Comparison of ENCODE assay signal across 8 cellular contexts in the genomic region with DNA sequence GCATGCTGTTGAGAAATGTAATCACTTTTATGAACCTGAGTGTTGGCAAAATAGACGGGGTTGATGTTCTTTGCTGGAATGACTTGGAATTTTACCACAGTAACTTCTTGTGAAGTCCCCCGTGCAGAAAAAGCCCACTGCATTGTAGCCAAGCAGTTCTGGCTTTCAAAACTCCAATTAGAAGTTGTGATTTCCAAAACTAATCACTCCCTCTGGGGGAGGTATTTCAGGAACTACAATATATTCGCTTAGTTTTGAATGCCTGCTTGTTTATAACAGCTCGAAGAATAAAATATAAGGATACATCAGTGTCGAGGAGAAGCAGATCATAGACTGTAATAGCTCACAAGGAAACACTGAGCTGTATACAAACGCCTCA.
DNase-seq lines count a peak whose midpoint lies in the region; ATAC-seq, FAIRE-seq and TF ChIP-seq lines count a peak whose summit lies in the region.
"Had no signal": no experiment of that assay in that cellular context is flagged by ENCODE, and none has a peak within 500 bp of the region (broad histone marks: within the 10 kb centered on the region; RNA-seq: fewer than 3 reads in every experiment).

No MANE protein-coding gene starts in this region.

- H3K9me3 Mint-ChIP-seq in GM23338 (no peaks in the 10 kb centered on the region), neural progenitor cell (no peaks in the 10 kb centered on the region)

- TF ChIP-seq POLR2A in GM12891 (IDR thresholded peaks at IDR 0.05; ENCODE audit: low read depth, low read length): no peak

- peaks cover 25% of the 10 kb centered on the region for H3K4me1 ChIP-seq in GM23338 (ENCODE audit: insufficient read depth)
- peaks cover 18% of the 10 kb centered on the region for H3K4me1 ChIP-seq in PC-9 (replicated peaks; ENCODE audit: insufficient read depth)
- H3K4me1 ChIP-seq in neural progenitor cell: peaks cover 39% of the 10 kb centered on the region

- H3K9ac ChIP-seq in neural progenitor cell: peak overlapping the region; percentile 62

- no peaks in the 10 kb centered on the region for H3F3A ChIP-seq in GM23338 (replicated peaks; ENCODE audit: low read depth)
- peaks cover 13% of the 10 kb centered on the region; the same call in 1 of the 2 replicates for H3F3A ChIP-seq in PC-9 (ENCODE audit: insufficient read depth, low read depth)
- peaks cover 50% of the 10 kb centered on the region for H3F3A ChIP-seq in neural progenitor cell (ENCODE audit: low read depth)

- H2AFZ ChIP-seq in GM23338 (peak overlapping the region; percentile 90), PC-9 (peak overlapping the region; percentile 86), neural progenitor cell (replicated peaks) (peak overlapping the region; percentile 92)

- H3K79me2 ChIP-seq in GM23338 (replicated peaks; ENCODE audit: insufficient read depth): no peaks in the 10 kb centered on the region
- no peaks in the 10 kb centered on the region for H3K79me2 ChIP-seq in PC-9 (ENCODE audit: low read depth)
- H3K79me2 ChIP-seq in neural progenitor cell (ENCODE audit: low read depth): peaks cover 52% of the 10 kb centered on the region

- CTCF ChIA-PET in PC-9 (lab: Charles Lee): no interaction called here

- H3K27me3 ChIP-seq in GM23338 (ENCODE audit: insufficient read depth) (peaks cover 6% of the 10 kb centered on the region; the same call in 1 of the 2 replicates), PC-9 (ENCODE audit: insufficient read depth, low read depth) (no peaks in the 10 kb centered on the region), neural progenitor cell (no peaks in the 10 kb centered on the region)

- H3K4me1 Mint-ChIP-seq in GM23338 (peaks cover 26% of the 10 kb centered on the region), neural progenitor cell (peaks cover 32% of the 10 kb centered on the region)

- no TSS peak for BruUV-seq in PC-9 (replicated peaks; lab: Mats Ljungman, UMichigan)

- H3K4me2 ChIP-seq in GM23338: peak overlapping the region; percentile 66
- H3K4me2 ChIP-seq in PC-9: peak overlapping the region; percentile 99
- peak overlapping the region; percentile 89 for H3K4me2 ChIP-seq in neural progenitor cell

- H3K36me3 ChIP-seq in GM23338 (ENCODE audit: insufficient read depth) (no peaks in the 10 kb centered on the region), PC-9 (ENCODE audit: low read depth) (no peaks in the 10 kb centered on the region), neural progenitor cell (no peaks in the 10 kb centered on the region)

- H3K36me3 Mint-ChIP-seq in GM23338 (ENCODE audit: low read depth): no peaks in the 10 kb centered on the region
- peaks cover 17% of the 10 kb centered on the region for H3K36me3 Mint-ChIP-seq in neural progenitor cell

- H4K20me1 ChIP-seq in GM23338 (replicated peaks; ENCODE audit: insufficient read depth): no peaks in the 10 kb centered on the region
- H4K20me1 ChIP-seq in PC-9 (ENCODE audit: insufficient read depth): no peaks in the 10 kb centered on the region
- H4K20me1 ChIP-seq in neural progenitor cell (ENCODE audit: low read depth): no peaks in the 10 kb centered on the region

- peaks cover 6% of the 10 kb centered on the region for H3K27me3 Mint-ChIP-seq in GM23338 (ENCODE audit: insufficient read depth, low read depth, poor library complexity)
- H3K27me3 Mint-ChIP-seq in neural progenitor cell (ENCODE audit: insufficient read depth, low read depth): no peaks in the 10 kb centered on the region

- ATAC-seq in GM23338: no peak

- TF ChIP-seq CTCF in GM23338 (conservative IDR thresholded peaks at IDR 0.05; ENCODE audit: low read depth in 2 of 2) (no peak), PC-9 (conservative IDR thresholded peaks at IDR 0.05) (no peak), neural progenitor cell (IDR thresholded peaks at IDR 0.05) (no peak)

- peak overlapping the region; percentile 67 for H3K4me3 ChIP-seq in GM23338
- H3K4me3 ChIP-seq in PC-9: peak overlapping the region; percentile 88
- peak overlapping the region; percentile 75 for H3K4me3 ChIP-seq in neural progenitor cell

- H3K27ac ChIP-seq in GM23338 (ENCODE audit: low read depth) (no peak overlapping the region), PC-9 (peak overlapping the region; percentile 66; the same call in 1 of the 2 replicates), epithelial cell of prostate (peak overlapping the region; percentile 52), neural progenitor cell (peak overlapping the region; percentile 95)

- intact Hi-C loops in PC-9 (cut with micrococcal nuclease; ENCODE audit: unreplicated experiment): no loop called here

- H3K4me3 Mint-ChIP-seq in GM23338 (peak overlapping the region; percentile 74), neural progenitor cell (peak overlapping the region; percentile 85)

- H3K9me3 ChIP-seq in PC-9 (ENCODE audit: insufficient read depth, low read depth): no peaks in the 10 kb centered on the region
- H3K9me3 ChIP-seq in neural progenitor cell (ENCODE audit: low read depth): no peaks in the 10 kb centered on the region

- H3K27ac Mint-ChIP-seq in GM23338 (peak overlapping the region; percentile 72), neural progenitor cell (peak overlapping the region; percentile 94)

- FAIRE-seq in GM12891 (lab: Jason Lieb, UNC): no peak
- FAIRE-seq: TTC549 had no signal

- no peak for DNase-seq in GM23338 (ENCODE audit: low spot score)
- no peak for DNase-seq in PC-9
- no peak for DNase-seq in epithelial cell of prostate (ENCODE audit: low read depth, low spot score)
- no peak for DNase-seq in neural progenitor cell (ENCODE audit: low spot score)
- DNase-seq in GM12891 (ENCODE audit: insufficient read length, low spot score): no peak
- no peak for DNase-seq in stimulated activated CD4-positive, alpha-beta T cell treated with anti-CD3 and anti-CD28 coated beads, Interleukin-2, amount 100 ng/mL, for 24 hours
- DNase-seq in stimulated activated CD4-positive, alpha-beta T cell treated with anti-CD3 and anti-CD28 coated beads, Interleukin-4, amount 100 ng/mL, for 24 hours: no peak

- POLR2A ChIA-PET in PC-9 (lab: Charles Lee; ENCODE audit: unreplicated experiment): interaction anchor here (0.5 kb wide), 1 partner anchor 110 kb away, joined by 8 read pairs; no protein-coding TSS in a partner anchor

- H3K9me2 ChIP-seq in GM23338 (ENCODE audit: insufficient read depth) (no peaks in the 10 kb centered on the region), PC-9 (ENCODE audit: insufficient read depth) (no peaks in the 10 kb centered on the region)

TF ChIP-seq in GM23338, 12 proteins besides CTCF, POLR2A, EP300 and RAD21 (continues in another document):
- TF ChIP-seq ZNF331 (CRISPR knock-in tag; IDR thresholded peaks at IDR 0.05; ENCODE audit: low read depth): no peak
- TF ChIP-seq, protein P1, sequence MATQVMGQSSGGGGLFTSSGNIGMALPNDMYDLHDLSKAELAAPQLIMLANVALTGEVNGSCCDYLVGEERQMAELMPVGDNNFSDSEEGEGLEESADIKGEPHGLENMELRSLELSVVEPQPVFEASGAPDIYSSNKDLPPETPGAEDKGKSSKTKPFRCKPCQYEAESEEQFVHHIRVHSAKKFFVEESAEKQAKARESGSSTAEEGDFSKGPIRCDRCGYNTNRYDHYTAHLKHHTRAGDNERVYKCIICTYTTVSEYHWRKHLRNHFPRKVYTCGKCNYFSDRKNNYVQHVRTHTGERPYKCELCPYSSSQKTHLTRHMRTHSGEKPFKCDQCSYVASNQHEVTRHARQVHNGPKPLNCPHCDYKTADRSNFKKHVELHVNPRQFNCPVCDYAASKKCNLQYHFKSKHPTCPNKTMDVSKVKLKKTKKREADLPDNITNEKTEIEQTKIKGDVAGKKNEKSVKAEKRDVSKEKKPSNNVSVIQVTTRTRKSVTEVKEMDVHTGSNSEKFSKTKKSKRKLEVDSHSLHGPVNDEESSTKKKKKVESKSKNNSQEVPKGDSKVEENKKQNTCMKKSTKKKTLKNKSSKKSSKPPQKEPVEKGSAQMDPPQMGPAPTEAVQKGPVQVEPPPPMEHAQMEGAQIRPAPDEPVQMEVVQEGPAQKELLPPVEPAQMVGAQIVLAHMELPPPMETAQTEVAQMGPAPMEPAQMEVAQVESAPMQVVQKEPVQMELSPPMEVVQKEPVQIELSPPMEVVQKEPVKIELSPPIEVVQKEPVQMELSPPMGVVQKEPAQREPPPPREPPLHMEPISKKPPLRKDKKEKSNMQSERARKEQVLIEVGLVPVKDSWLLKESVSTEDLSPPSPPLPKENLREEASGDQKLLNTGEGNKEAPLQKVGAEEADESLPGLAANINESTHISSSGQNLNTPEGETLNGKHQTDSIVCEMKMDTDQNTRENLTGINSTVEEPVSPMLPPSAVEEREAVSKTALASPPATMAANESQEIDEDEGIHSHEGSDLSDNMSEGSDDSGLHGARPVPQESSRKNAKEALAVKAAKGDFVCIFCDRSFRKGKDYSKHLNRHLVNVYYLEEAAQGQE (IDR thresholded peaks at IDR 0.05; ENCODE audit: unreplicated experiment): no peak
- TF ChIP-seq STAT1 (IDR thresholded peaks at IDR 0.05; ENCODE audit: unreplicated experiment): no peak
- no peak for TF ChIP-seq ZNF114 (CRISPR knock-in tag; IDR thresholded peaks at IDR 0.05)

TF ChIP-seq in GM12891, 5 proteins besides CTCF, POLR2A, EP300 and RAD21:
- no peak for TF ChIP-seq TAF1 (IDR thresholded peaks at IDR 0.05; ENCODE audit: low read depth, low read length)
- TF ChIP-seq POLR2AphosphoS5 (IDR thresholded peaks at IDR 0.05; ENCODE audit: low read depth, low read length): no peak
- no peak for TF ChIP-seq SPI1 (IDR thresholded peaks at IDR 0.05; ENCODE audit: low read depth, low read length)
- no peak for TF ChIP-seq POU2F2 (IDR thresholded peaks at IDR 0.05; ENCODE audit: low read depth, low read length)
TF ChIP-seq in GM12891: peak in this region for 0.
